Comparison of ENCODE assay signal across 8 cellular contexts in genomic region chr21:41953831-41954653, GRCh38. TPM values are rescaled to one million over a fixed set of nuclear protein-coding genes. Genes with fewer than 3 reads are reported as not detected.
DNase-seq lines count a peak whose midpoint lies in the region; ATAC-seq, FAIRE-seq and TF ChIP-seq lines count a peak whose summit lies in the region.

Gene C2CD2 (minus strand): TSS chr21:41954018. CDS start chr21:41953648, 370 bp downstream.

- peaks cover 26% of the 10 kb centered on the region for H3K27me3 Mint-ChIP-seq in T-helper 1 cell treated with Interleukin-12 subunit alpha and Interleukin-12 subunit beta and Interleukin-4 antibody, amounts not matched to agents 30 μg/mL and 1 μg/mL, for 36 hours (ENCODE audit: low read depth)
- H3K27me3 Mint-ChIP-seq in immature natural killer cell (ENCODE audit: low read depth in 3 of 3), result peaks cover 4 to 8% (median 5%) of the 10 kb centered on the region in 3 donors

- no peaks in the 10 kb centered on the region for H3K9me3 ChIP-seq in Peyer's patch
- H3K9me3 ChIP-seq in skeletal muscle tissue (ENCODE audit: control insufficient read depth in 3 of 3, low read length in 3 of 3), result no peaks in the 10 kb centered on the region

- no peaks in the 10 kb centered on the region for H3K36me3 ChIP-seq in Peyer's patch
- H3K36me3 ChIP-seq in bronchial epithelial cell (ENCODE audit: control insufficient read depth, insufficient read depth, low read length), result peaks cover 1% of the 10 kb centered on the region
- no peaks in the 10 kb centered on the region for H3K36me3 ChIP-seq in skeletal muscle tissue (ENCODE audit: control insufficient read depth in 3 of 3, insufficient read depth in 3 of 3, low read length in 3 of 3)

- H3K9ac ChIP-seq in skeletal muscle tissue (ENCODE audit: low read depth in 1 of 3, low read length in 3 of 3), result peak within 1 kb of the TSS; percentile 12 to 79 (median 36)

- no peak for FAIRE-seq in bronchial epithelial cell (lab: Jason Lieb, UNC)

- peak within 1 kb of the TSS; percentile 9 for H3K27ac Mint-ChIP-seq in T-helper 1 cell treated with Interleukin-12 subunit alpha and Interleukin-12 subunit beta and Interleukin-4 antibody, amounts not matched to agents 30 μg/mL and 1 μg/mL, for 36 hours
- peak within 1 kb of the TSS in 2 of 6 donors; percentile 21 to 23 for H3K27ac Mint-ChIP-seq in immature natural killer cell

- H3K4me3 Mint-ChIP-seq in T-helper 1 cell treated with Interleukin-12 subunit alpha and Interleukin-12 subunit beta and Interleukin-4 antibody, amounts not matched to agents 30 μg/mL and 1 μg/mL, for 36 hours, result peak within 1 kb of the TSS; percentile 45
- H3K4me3 Mint-ChIP-seq in immature natural killer cell, result peak within 1 kb of the TSS; percentile 65 to 77 (median 70)

- ATAC-seq in HG02610 (IDR thresholded peaks at IDR 0.05; ENCODE audit: unreplicated experiment), result peak; percentile 33
- ATAC-seq in HG03378 (IDR thresholded peaks at IDR 0.05; ENCODE audit: unreplicated experiment), result no peak

- TF ChIP-seq POLR2A in Peyer's patch (IDR thresholded peaks at IDR 0.05), result peak in 1 of 2 donors; percentile 19

- H3K27me3 ChIP-seq in Peyer's patch (no peaks in the 10 kb centered on the region), bronchial epithelial cell (ENCODE audit: control insufficient read depth, insufficient read depth, low read length) (no peaks in the 10 kb centered on the region), skeletal muscle tissue (ENCODE audit: control insufficient read depth in 3 of 3, insufficient read depth in 3 of 3, low read length in 3 of 3) (peaks cover 0 to 6% (median 3%) of the 10 kb centered on the region in 3 donors)

- no peaks in the 10 kb centered on the region for H3K9me3 Mint-ChIP-seq in T-helper 1 cell treated with Interleukin-12 subunit alpha and Interleukin-12 subunit beta and Interleukin-4 antibody, amounts not matched to agents 30 μg/mL and 1 μg/mL, for 36 hours
- peaks cover 0 to 1% (median 0%) of the 10 kb centered on the region in 6 donors for H3K9me3 Mint-ChIP-seq in immature natural killer cell

- TF ChIP-seq CTCF in Peyer's patch (IDR thresholded peaks at IDR 0.05), result no peak
- no peak for TF ChIP-seq CTCF in bronchial epithelial cell (IDR thresholded peaks at IDR 0.05; ENCODE audit: insufficient read depth, low read length, severe bottlenecking)

- H3K4me1 ChIP-seq in Peyer's patch (peaks cover 0 to 24% (median 6%) of the 10 kb centered on the region in 4 donors), skeletal muscle tissue (ENCODE audit: control insufficient read depth in 3 of 3, insufficient read depth in 3 of 3, low read length in 3 of 3) (peaks cover 36 to 56% (median 44%) of the 10 kb centered on the region in 3 donors)

- DNase-seq in T-helper 1 cell (no peak), Peyer's patch (peak in 2 of 3 donors; percentile 65 to 72), bronchial epithelial cell (ENCODE audit: low read depth) (no peak), immature natural killer cell (peak; percentile 11 to 22 (median 19))

- H3K4me3 ChIP-seq in Peyer's patch (peak within 1 kb of the TSS; percentile 48 to 83 (median 68)), bronchial epithelial cell (ENCODE audit: low read depth, low read length) (peak within 1 kb of the TSS; percentile 46), skeletal muscle tissue (ENCODE audit: low read length in 3 of 3) (peak within 1 kb of the TSS; percentile 49 to 74 (median 71))

- peaks cover 3% of the 10 kb centered on the region for H3K4me1 Mint-ChIP-seq in T-helper 1 cell treated with Interleukin-12 subunit alpha and Interleukin-12 subunit beta and Interleukin-4 antibody, amounts not matched to agents 30 μg/mL and 1 μg/mL, for 36 hours (ENCODE audit: low read depth)
- H3K4me1 Mint-ChIP-seq in immature natural killer cell, result peaks cover 15 to 16% of the 10 kb centered on the region in 2 donors

- H3K27ac ChIP-seq in Peyer's patch, result peak within 1 kb of the TSS; percentile 59 to 78 (median 61)
- no peak within 1 kb of the TSS for H3K27ac ChIP-seq in skeletal muscle tissue (ENCODE audit: low read depth, low read length)

- H3K36me3 Mint-ChIP-seq in T-helper 1 cell treated with Interleukin-12 subunit alpha and Interleukin-12 subunit beta and Interleukin-4 antibody, amounts not matched to agents 30 μg/mL and 1 μg/mL, for 36 hours (ENCODE audit: low read depth), result no peaks in the 10 kb centered on the region
- peaks cover 0 to 4% (median 0%) of the 10 kb centered on the region in 3 donors for H3K36me3 Mint-ChIP-seq in immature natural killer cell

RNA-seq across cellular contexts. Expression of gene C2CD2, which starts in this region (rescaled TPM):
- total RNA-seq in Peyer's patch, result 10 to 100 TPM in 3 of 4 donors, 1 to 10 TPM in 1; 6.7 to 22.3 (median 17.3) TPM
- 6.6 and 16.6 TPM in 2 replicates for total RNA-seq in bronchial epithelial cell
- polyA plus RNA-seq in immature natural killer cell, result 1 to 10 TPM in 2 of 3 donors, not detected in 1; 2.1 TPM
- total RNA-seq in skeletal muscle tissue, result 7.3 TPM

Comparison
In these comparisons a context has a peak if more than half of its experiments do, and no peak if none do; other contexts are left out.
1. DNase-seq: peak in Peyer's patch (2 of 3) and immature natural killer cell (3 of 3); none in T-helper 1 cell (0 of 5) and bronchial epithelial cell (single experiment).
2. Peak in every context shown above with its lines, with median percentiles within 50 percentile points of each other: H3K4me3 ChIP-seq.